Comparison of ENCODE assay signal across 20 cellular contexts in genomic region chr17:50422738-50423137, GRCh38. TPM values are rescaled to one million over a fixed set of nuclear protein-coding genes. Genes with fewer than 3 reads are reported as not detected.
DNase-seq lines count a peak whose midpoint lies in the region; ATAC-seq, FAIRE-seq and TF ChIP-seq lines count a peak whose summit lies in the region.
"Had no signal": no experiment of that assay in that cellular context is flagged by ENCODE, and none has a peak within 500 bp of the region (broad histone marks: within the 10 kb centered on the region; RNA-seq: fewer than 3 reads in every experiment).

No MANE protein-coding gene starts in this region.

- no peak for ATAC-seq in CD4-positive, CD25-positive, alpha-beta regulatory T cell (ENCODE audit: low read depth in 2 of 2)
- ATAC-seq in PC-3 (no peak), K562 (no peak), HG03521 (IDR thresholded peaks at IDR 0.05; ENCODE audit: unreplicated experiment) (no peak)

- H3K9me1 ChIP-seq in K562 (ENCODE audit: control insufficient read depth, insufficient read depth, low read length): no peaks in the 10 kb centered on the region

- H3K4me1 ChIP-seq in A673 (ENCODE audit: insufficient read depth, low read length, poor library complexity, severe bottlenecking) (peaks cover 44% of the 10 kb centered on the region), PC-3 (ENCODE audit: insufficient read depth, low read length) (peaks cover 54% of the 10 kb centered on the region), K562 (replicated peaks in 1 of 2; ENCODE audit: control insufficient read depth in 2 of 2, insufficient read depth in 2 of 2, low read length in 2 of 2) (peaks cover 34% of the 10 kb centered on the region in 2 experiments), esophagus squamous epithelium (peaks cover 21 to 65% (median 24%) of the 10 kb centered on the region in 3 donors)
- H3K4me1 ChIP-seq in CD4-positive, CD25-positive, alpha-beta regulatory T cell (ENCODE audit: control insufficient read depth, insufficient read depth, low read length, poor library complexity, severe bottlenecking): peaks cover 41% of the 10 kb centered on the region

- TF ChIP-seq EP300 in K562 (IDR thresholded peaks at IDR 0.05; ENCODE audit: low read length): no peak

- H3K9ac ChIP-seq in PC-3 (ENCODE audit: low read length): no peak overlapping the region
- H3K9ac ChIP-seq in K562 (ENCODE audit: insufficient read depth in 1 of 2, low read depth in 2 of 2, low read length in 2 of 2): no peak overlapping the region

- intact Hi-C loops in A673 (cut with micrococcal nuclease; ENCODE audit: unreplicated experiment): no loop called here
- intact Hi-C loops in PC-3 (cut with micrococcal nuclease): loop anchor here (5.0 kb wide), 1 partner anchor 35 kb away; no protein-coding TSS in a partner anchor
- intact Hi-C loops in K562 (cut with micrococcal nuclease): no loop called here
- intact Hi-C loops in esophagus squamous epithelium (cut with DNase I): no loop called here

- no TSS peak for BruUV-seq in A673 (replicated peaks; lab: Mats Ljungman, UMichigan)
- BruUV-seq in PC-3 (replicated peaks; lab: Mats Ljungman, UMichigan): no TSS peak
- BruUV-seq in K562 (replicated peaks; lab: Mats Ljungman, UMichigan): no TSS peak

- no peak overlapping the region for H3K4me3 ChIP-seq in A673 (ENCODE audit: low read depth, low read length, poor library complexity, severe bottlenecking)
- H3K4me3 ChIP-seq in CD4-positive, CD25-positive, alpha-beta regulatory T cell (ENCODE audit: low read depth, low read length): no peak overlapping the region
- H3K4me3 ChIP-seq in PC-3 (ENCODE audit: low read length): no peak overlapping the region
- H3K4me3 ChIP-seq in K562: no peak overlapping the region
- no peak overlapping the region for H3K4me3 ChIP-seq in esophagus squamous epithelium
- H3K4me3 ChIP-seq: HAP-1 had no signal

- peaks cover 7 to 51% (median 31%) of the 10 kb centered on the region in 4 donors for H3K4me1 Mint-ChIP-seq in CD4-positive, CD25-positive, alpha-beta regulatory T cell

- H3K36me3 Mint-ChIP-seq in CD4-positive, CD25-positive, alpha-beta regulatory T cell: no peaks in the 10 kb centered on the region
- H3K36me3 Mint-ChIP-seq: CD4-positive, alpha-beta memory T cell had no signal

- TF ChIP-seq CTCF in A673 (conservative IDR thresholded peaks at IDR 0.05; ENCODE audit: low read depth, low read length) (no peak), PC-3 (conservative IDR thresholded peaks at IDR 0.05; ENCODE audit: low read depth, low read length) (no peak), K562 (IDR thresholded peaks at IDR 0.05 in 2 of 3, conservative IDR thresholded peaks at IDR 0.05 in 1 of 3; ENCODE audit: insufficient read depth in 2 of 3, low read depth in 1 of 3, low read length in 3 of 3) (no peak), esophagus squamous epithelium (IDR thresholded peaks at IDR 0.05) (no peak)

- H3K27me3 ChIP-seq in A673 (replicated peaks; ENCODE audit: insufficient read depth, low read depth, low read length, poor library complexity) (no peaks in the 10 kb centered on the region), PC-3 (ENCODE audit: low read length) (no peaks in the 10 kb centered on the region), K562 (ENCODE audit: control insufficient read depth in 2 of 2, insufficient read depth in 2 of 2, low read length in 2 of 2) (no peaks in the 10 kb centered on the region), esophagus squamous epithelium (no peaks in the 10 kb centered on the region)
- H3K27me3 ChIP-seq in CD4-positive, CD25-positive, alpha-beta regulatory T cell (ENCODE audit: control insufficient read depth, insufficient read depth, low read length): no peaks in the 10 kb centered on the region
- H3K27me3 ChIP-seq: BLaER1 treated with 17β-estradiol and CSF1 and Interleukin-3, amounts not matched to agents 10 nM and 100 nM had no signal

- no peak overlapping the region for H2AFZ ChIP-seq in PC-3 (ENCODE audit: low read length)
- 0 out of 2 replicates have a peak overlapping the region, but pooled peaks have one; percentile 20 for H2AFZ ChIP-seq in K562 (ENCODE audit: low read depth, low read length)

- no peaks in the 10 kb centered on the region for H3K36me3 ChIP-seq in A673 (ENCODE audit: insufficient read depth, low read length, poor library complexity, severe bottlenecking)
- H3K36me3 ChIP-seq in CD4-positive, CD25-positive, alpha-beta regulatory T cell (ENCODE audit: control insufficient read depth, insufficient read depth, low read length): no peaks in the 10 kb centered on the region
- no peaks in the 10 kb centered on the region for H3K36me3 ChIP-seq in PC-3 (ENCODE audit: low read depth, low read length)
- H3K36me3 ChIP-seq in K562 (ENCODE audit: control insufficient read depth, insufficient read depth, low read length): no peaks in the 10 kb centered on the region
- no peaks in the 10 kb centered on the region for H3K36me3 ChIP-seq in esophagus squamous epithelium
- H3K36me3 ChIP-seq: BLaER1 treated with 17β-estradiol and CSF1 and Interleukin-3, amounts not matched to agents 10 nM and 100 nM; HAP-1 had no signal

- in situ Hi-C loops in K562 (cut with MboI): no loop called here

- DNase-seq in A673 (ENCODE audit: low spot score) (no peak), PC-3 (no peak), K562 (ENCODE audit: extremely low read depth in 1 of 4, low spot score in 3 of 4) (no peak), AG08396 (ENCODE audit: low spot score) (no peak), esophagus squamous epithelium (lab: John Stamatoyannopoulos, UW) (no peak)
- no peak for DNase-seq in CD4-positive, CD25-positive, alpha-beta regulatory T cell
- DNase-seq: AML-193; CD4-positive, alpha-beta memory T cell; DMS153; DMS79 treated with DMSO at 0.1 percent for 48 hours; GDM1; KG1 had no signal

- no peak for FAIRE-seq in K562 (lab: Jason Lieb, UNC)
- FAIRE-seq: A204.1, D721Med, GM19239, H1 had no signal

- H3K4me2 ChIP-seq in PC-3 (ENCODE audit: low read length) (0 out of 2 replicates have a peak overlapping the region, but pooled peaks have one; percentile 10), K562 (ENCODE audit: insufficient read depth, low read length) (no peak overlapping the region)

- H3K27ac ChIP-seq in A673 (ENCODE audit: low read depth, low read length, poor library complexity, severe bottlenecking) (peak overlapping the region; percentile 70), PC-3 (ENCODE audit: low read length) (no peak overlapping the region), K562 (ENCODE audit: extremely low read depth, low read depth, low read length) (no peak overlapping the region), esophagus squamous epithelium (no peak overlapping the region)
- H3K27ac ChIP-seq in CD4-positive, CD25-positive, alpha-beta regulatory T cell (ENCODE audit: insufficient read depth, low read length, poor library complexity, severe bottlenecking): no peak overlapping the region

- H3K27ac Mint-ChIP-seq in CD4-positive, CD25-positive, alpha-beta regulatory T cell: peak overlapping the region in 2 of 3 donors; percentile 76 to 89

- POLR2A ChIA-PET in A673 (lab: Charles Lee; ENCODE audit: low non-redundant PET): no interaction called here
- POLR2A ChIA-PET in PC-3 (lab: Charles Lee; ENCODE audit: unreplicated experiment): no interaction called here
- POLR2A ChIA-PET in K562 (lab: Yijun Ruan, JAX): interaction anchor here (1.7 kb wide), 1 partner anchor 27 kb away, joined by 5 read pairs; no protein-coding TSS in a partner anchor

- H3K9me2 ChIP-seq in PC-3 (replicated peaks; ENCODE audit: low read length): no peaks in the 10 kb centered on the region

- no peaks in the 10 kb centered on the region for H4K20me1 ChIP-seq in PC-3 (ENCODE audit: low read length)
- no peaks in the 10 kb centered on the region for H4K20me1 ChIP-seq in K562 (replicated peaks; ENCODE audit: control insufficient read depth, insufficient read depth, low read length)
- H4K20me1 ChIP-seq: BLaER1 treated with 17β-estradiol and CSF1 and Interleukin-3, amounts not matched to agents 10 nM and 100 nM had no signal

- TF ChIP-seq POLR2A in K562 (conservative IDR thresholded peaks at IDR 0.05) (no peak), esophagus squamous epithelium (IDR thresholded peaks at IDR 0.05) (no peak)

- H3K27me3 Mint-ChIP-seq in CD4-positive, CD25-positive, alpha-beta regulatory T cell: peaks cover 11% of the 10 kb centered on the region
- H3K27me3 Mint-ChIP-seq: CD4-positive, alpha-beta memory T cell had no signal

- peaks cover 9% of the 10 kb centered on the region for H3F3A ChIP-seq in PC-3 (ENCODE audit: low read length, unreplicated experiment)

- CTCF ChIA-PET in A673 (lab: Charles Lee): interaction anchor here (2.5 kb wide), 1 partner anchor 25 kb away, joined by 6 read pairs; the partner anchor contains the start of gene LRRC59
- CTCF ChIA-PET in PC-3 (lab: Charles Lee): no interaction called here
- CTCF ChIA-PET in K562 (lab: Yijun Ruan, JAX; ENCODE audit: low intra/inter-chr PET ratio): interaction anchor here (0.6 kb wide), 1 partner anchor 283 kb away, joined by 4 read pairs; no protein-coding TSS in a partner anchor

- H3K9me3 Mint-ChIP-seq in CD4-positive, CD25-positive, alpha-beta regulatory T cell: peaks cover 0 to 6% (median 3%) of the 10 kb centered on the region in 7 donors

- H3K9me3 ChIP-seq in A673 (ENCODE audit: low read depth, low read length, poor library complexity, severe bottlenecking) (no peaks in the 10 kb centered on the region), PC-3 (ENCODE audit: low read length) (no peaks in the 10 kb centered on the region), K562 (replicated peaks; ENCODE audit: control insufficient read depth, insufficient read depth, low read depth, low read length) (no peaks in the 10 kb centered on the region), esophagus squamous epithelium (no peaks in the 10 kb centered on the region)
- peaks cover 0 to 2% of the 10 kb centered on the region in 2 experiments for H3K9me3 ChIP-seq in CD4-positive, CD25-positive, alpha-beta regulatory T cell (ENCODE audit: control insufficient read depth in 2 of 2, low read length in 2 of 2)
- H3K9me3 ChIP-seq: HAP-1 had no signal

- H3K79me2 ChIP-seq in PC-3 (ENCODE audit: low read length) (peaks cover 22% of the 10 kb centered on the region), K562 (ENCODE audit: control insufficient read depth, insufficient read depth, low read length) (no peaks in the 10 kb centered on the region)

- no peak overlapping the region for H3K4me3 Mint-ChIP-seq in CD4-positive, CD25-positive, alpha-beta regulatory T cell

- WGBS in K562 (ENCODE audit: insufficient coverage, low coverage, missing lambda C conversion rate): 86% methylated on average over 2 of the region's 2 CpGs
- WGBS in esophagus squamous epithelium, 2 donors: 88 to 98% methylated on average over 2 of the region's 2 CpGs

- no peak for TF ChIP-seq RAD21 in K562 (CRISPR knock-in tag; conservative IDR thresholded peaks at IDR 0.05 in 1 of 2, IDR thresholded peaks at IDR 0.05 in 1 of 2)

RNA-seq across cellular contexts. Expression of gene ACSF2, which starts 3.3 kb away (rescaled TPM):
- total RNA-seq in A673 (2021): 4.1 and 9.2 TPM in 2 replicates
- 22.2 TPM for total RNA-seq in CD4-positive, CD25-positive, alpha-beta regulatory T cell
- polyA plus RNA-seq in CD4-positive, CD25-positive, alpha-beta regulatory T cell: 1 to 10 TPM; 2.7 to 5.5 (median 3.4) TPM
- 69.3 and 72.7 TPM in 2 replicates for total RNA-seq in PC-3 (2014; rRNA removed)
- total RNA-seq in K562 (2011; cell fraction: chromatin; rRNA removed; ENCODE audit: low replicate concordance): 7.3 and 27.3 TPM in 2 replicates
- total RNA-seq in K562 (2011; cell fraction: nucleolus; rRNA removed): 14.8 and 20.1 TPM in 2 replicates
- total RNA-seq in K562 (2011; cell fraction: nucleoplasm; rRNA removed): 10.8 and 12.2 TPM in 2 replicates
- total RNA-seq in K562 (2014; rRNA removed): 3.1 and 5.0 TPM in 2 replicates
- total RNA-seq in K562 (2014; rRNA removed; fragmentation: Illumina TruSeq; extraction: Trizol): 2.3 and 2.9 TPM in 2 replicates
- total RNA-seq in K562 (2015; rRNA removed; fragmentation: Illumina TruSeq; extraction: Trizol): 4.1 and 4.4 TPM in 2 replicates
- total RNA-seq in K562 (2021): 6.1 and 6.2 TPM in 2 replicates
- polyA plus RNA-seq in K562 (2011; rRNA removed): 3.5 and 11.4 TPM in 2 replicates
- polyA plus RNA-seq in K562 (2011; cell fraction: cytosol; rRNA removed): 5.9 and 9.2 TPM in 2 replicates
- 22.4 and 48.3 TPM in 2 replicates for polyA plus RNA-seq in K562 (2011; cell fraction: nucleus; rRNA removed)
- 4.7 and 17.1 TPM in 2 replicates for polyA plus RNA-seq in K562 (2012)
- 3.0 and 5.4 TPM in 2 replicates for polyA plus RNA-seq in K562 (2014; fragmentation: Illumina TruSeq; extraction: Trizol)
- polyA plus RNA-seq in K562 (2014; fragmentation: Nextera tagmentation; extraction: Ambion mirVana): 1 to 10 TPM in 1 of 2 experiments, under 1 TPM in 1; 0.89 to 1.5 TPM
- 4.9 and 7.2 TPM in 2 replicates for polyA plus RNA-seq in K562 (2014; rRNA removed)
- polyA minus RNA-seq in K562 (2011; rRNA and poly(A)+ RNA removed): 6.7 and 8.8 TPM in 2 replicates
- polyA minus RNA-seq in K562 (2011; cell fraction: cytosol; rRNA and poly(A)+ RNA removed): 3.3 and 5.7 TPM in 2 replicates
- polyA minus RNA-seq in K562 (2011; cell fraction: nucleus; rRNA and poly(A)+ RNA removed): 12.0 and 22.5 TPM in 2 replicates
- 10 to 100 TPM in 3 of 4 donors, 1 to 10 TPM in 1; 7.0 to 26.3 (median 19.0) TPM for total RNA-seq in esophagus squamous epithelium

RNA-seq across cellular contexts. Expression of gene LRRC59, which starts 25.4 kb away (rescaled TPM):
- total RNA-seq in A673 (2021): 177 and 178 TPM in 2 replicates
- total RNA-seq in CD4-positive, CD25-positive, alpha-beta regulatory T cell: 49.9 TPM
- polyA plus RNA-seq in CD4-positive, CD25-positive, alpha-beta regulatory T cell: 10 to 100 TPM; 17.2 to 24.0 (median 20.5) TPM
- total RNA-seq in PC-3 (2014; rRNA removed): 324 and 427 TPM in 2 replicates
- 69.1 and 116 TPM in 2 replicates for total RNA-seq in K562 (2011; cell fraction: chromatin; rRNA removed; ENCODE audit: low replicate concordance)
- total RNA-seq in K562 (2011; cell fraction: nucleolus; rRNA removed): 92.4 and 122 TPM in 2 replicates
- 127 and 192 TPM in 2 replicates for total RNA-seq in K562 (2011; cell fraction: nucleoplasm; rRNA removed)
- 187 and 221 TPM in 2 replicates for total RNA-seq in K562 (2014; rRNA removed)
- 154 and 156 TPM in 2 replicates for total RNA-seq in K562 (2014; rRNA removed; fragmentation: Illumina TruSeq; extraction: Trizol)
- total RNA-seq in K562 (2015; rRNA removed; fragmentation: Illumina TruSeq; extraction: Trizol): 187 TPM in 2 replicates
- 223 and 244 TPM in 2 replicates for total RNA-seq in K562 (2021)
- 119 and 158 TPM in 2 replicates for polyA plus RNA-seq in K562 (2011; rRNA removed)
- 85.0 and 92.7 TPM in 2 replicates for polyA plus RNA-seq in K562 (2011; cell fraction: cytosol; rRNA removed)
- 52.0 and 69.3 TPM in 2 replicates for polyA plus RNA-seq in K562 (2011; cell fraction: nucleus; rRNA removed)
- 201 and 212 TPM in 2 replicates for polyA plus RNA-seq in K562 (2012)
- 206 and 214 TPM in 2 replicates for polyA plus RNA-seq in K562 (2014; fragmentation: Illumina TruSeq; extraction: Trizol)
- 10 to 100 TPM; 27.8 to 38.7 TPM for polyA plus RNA-seq in K562 (2014; fragmentation: Nextera tagmentation; extraction: Ambion mirVana)
- 118 and 134 TPM in 2 replicates for polyA plus RNA-seq in K562 (2014; rRNA removed)
- polyA minus RNA-seq in K562 (2011; rRNA and poly(A)+ RNA removed): 198 and 249 TPM in 2 replicates
- polyA minus RNA-seq in K562 (2011; cell fraction: cytosol; rRNA and poly(A)+ RNA removed): 104 and 126 TPM in 2 replicates
- 35.8 and 66.0 TPM in 2 replicates for polyA minus RNA-seq in K562 (2011; cell fraction: nucleus; rRNA and poly(A)+ RNA removed)
- 100 to 1,000 TPM in 1 of 4 donors, 10 to 100 TPM in 3; 63.4 to 136 (median 77.9) TPM for total RNA-seq in esophagus squamous epithelium

RNA-seq across cellular contexts. Expression of gene CHAD, which starts 45.9 kb away (rescaled TPM):
- 0.17 TPM in 1 of 2 replicates, not detected in the other for total RNA-seq in A673 (2021)
- total RNA-seq in CD4-positive, CD25-positive, alpha-beta regulatory T cell: not detected
- polyA plus RNA-seq in CD4-positive, CD25-positive, alpha-beta regulatory T cell: not detected
- not detected in 2 replicates for total RNA-seq in PC-3 (2014; rRNA removed)
- not detected in 2 replicates for total RNA-seq in K562 (2011; cell fraction: chromatin; rRNA removed; ENCODE audit: low replicate concordance)
- total RNA-seq in K562 (2011; cell fraction: nucleolus; rRNA removed): not detected in 2 replicates
- not detected in 2 replicates for total RNA-seq in K562 (2011; cell fraction: nucleoplasm; rRNA removed)
- not detected in 2 replicates for total RNA-seq in K562 (2014; rRNA removed)
- total RNA-seq in K562 (2014; rRNA removed; fragmentation: Illumina TruSeq; extraction: Trizol): not detected in 2 replicates
- not detected in 2 replicates for total RNA-seq in K562 (2015; rRNA removed; fragmentation: Illumina TruSeq; extraction: Trizol)
- not detected in 2 replicates for total RNA-seq in K562 (2021)
- polyA plus RNA-seq in K562 (2011; rRNA removed): not detected in 2 replicates
- polyA plus RNA-seq in K562 (2011; cell fraction: cytosol; rRNA removed): not detected in 2 replicates
- not detected in 2 replicates for polyA plus RNA-seq in K562 (2011; cell fraction: nucleus; rRNA removed)
- polyA plus RNA-seq in K562 (2012): 0.12 and 0.15 TPM in 2 replicates
- not detected in 2 replicates for polyA plus RNA-seq in K562 (2014; fragmentation: Illumina TruSeq; extraction: Trizol)
- polyA plus RNA-seq in K562 (2014; fragmentation: Nextera tagmentation; extraction: Ambion mirVana): not detected
- not detected in 2 replicates for polyA plus RNA-seq in K562 (2014; rRNA removed)
- not detected in 2 replicates for polyA minus RNA-seq in K562 (2011; rRNA and poly(A)+ RNA removed)
- polyA minus RNA-seq in K562 (2011; cell fraction: cytosol; rRNA and poly(A)+ RNA removed): not detected in 2 replicates
- polyA minus RNA-seq in K562 (2011; cell fraction: nucleus; rRNA and poly(A)+ RNA removed): not detected in 2 replicates
- under 1 TPM in 2 of 4 donors, not detected in 2; 0.19 to 0.80 TPM for total RNA-seq in esophagus squamous epithelium
- total RNA-seq: CD4-positive, alpha-beta memory T cell; H1 had no signal
- polyA plus RNA-seq: AG04450 had no signal

RNA-seq across cellular contexts. Expression of gene EME1, which starts 49.7 kb away (rescaled TPM):
- total RNA-seq in A673 (2021) (31.9 and 44.0 TPM in 2 replicates), PC-3 (2014; rRNA removed) (20.0 and 28.0 TPM in 2 replicates), K562 (2014; rRNA removed) (18.8 and 28.0 TPM in 2 replicates), K562 (2014; rRNA removed; fragmentation: Illumina TruSeq; extraction: Trizol) (17.6 and 21.4 TPM in 2 replicates), K562 (2015; rRNA removed; fragmentation: Illumina TruSeq; extraction: Trizol) (16.6 and 17.6 TPM in 2 replicates), K562 (2021) (16.8 and 20.1 TPM in 2 replicates), esophagus squamous epithelium (1 to 10 TPM in 2 of 4 donors, under 1 TPM in 2; 0.57 to 2.7 (median 1.1) TPM)
- 0.81 TPM for total RNA-seq in CD4-positive, CD25-positive, alpha-beta regulatory T cell
- polyA plus RNA-seq in CD4-positive, CD25-positive, alpha-beta regulatory T cell: 1 to 10 TPM in 1 of 4 donors, under 1 TPM in 2, not detected in 1; 0.49 to 1.5 (median 0.59) TPM
- 119 and 126 TPM in 2 replicates for total RNA-seq in K562 (2011; cell fraction: chromatin; rRNA removed; ENCODE audit: low replicate concordance)
- total RNA-seq in K562 (2011; cell fraction: nucleolus; rRNA removed): 73.0 and 74.5 TPM in 2 replicates
- total RNA-seq in K562 (2011; cell fraction: nucleoplasm; rRNA removed): 64.3 and 82.1 TPM in 2 replicates
- polyA plus RNA-seq in K562 (2011; rRNA removed) (44.1 and 61.3 TPM in 2 replicates), K562 (2014; fragmentation: Illumina TruSeq; extraction: Trizol) (20.9 and 24.0 TPM in 2 replicates), K562 (2014; fragmentation: Nextera tagmentation; extraction: Ambion mirVana) (10 to 100 TPM; 14.6 to 27.4 TPM), K562 (2014; rRNA removed) (28.7 TPM in 2 replicates)
- 15.3 and 28.4 TPM in 2 replicates for polyA plus RNA-seq in K562 (2011; cell fraction: cytosol; rRNA removed)
- 254 and 409 TPM in 2 replicates for polyA plus RNA-seq in K562 (2011; cell fraction: nucleus; rRNA removed)
- 42.1 and 48.1 TPM in 2 replicates for polyA plus RNA-seq in K562 (2012)
- 24.1 and 34.7 TPM in 2 replicates for polyA minus RNA-seq in K562 (2011; rRNA and poly(A)+ RNA removed)
- polyA minus RNA-seq in K562 (2011; cell fraction: cytosol; rRNA and poly(A)+ RNA removed): 7.2 and 9.6 TPM in 2 replicates
- polyA minus RNA-seq in K562 (2011; cell fraction: nucleus; rRNA and poly(A)+ RNA removed): 28.1 and 57.5 TPM in 2 replicates

RNA-seq across cellular contexts. Expression of gene MRPL27, which starts 49.8 kb away (rescaled TPM):
- total RNA-seq in A673 (2021) (85.6 and 89.4 TPM in 2 replicates), PC-3 (2014; rRNA removed) (168 and 173 TPM in 2 replicates), K562 (2014; rRNA removed) (99.4 and 102 TPM in 2 replicates), K562 (2014; rRNA removed; fragmentation: Illumina TruSeq; extraction: Trizol) (122 and 142 TPM in 2 replicates), K562 (2015; rRNA removed; fragmentation: Illumina TruSeq; extraction: Trizol) (123 and 127 TPM in 2 replicates), K562 (2021) (96.3 and 98.2 TPM in 2 replicates), esophagus squamous epithelium (10 to 100 TPM; 58.0 to 77.7 (median 74.5) TPM)
- total RNA-seq in CD4-positive, CD25-positive, alpha-beta regulatory T cell: 33.5 TPM
- 10 to 100 TPM; 61.6 to 86.7 (median 80.2) TPM for polyA plus RNA-seq in CD4-positive, CD25-positive, alpha-beta regulatory T cell
- total RNA-seq in K562 (2011; cell fraction: chromatin; rRNA removed; ENCODE audit: low replicate concordance): 59.4 and 90.8 TPM in 2 replicates
- total RNA-seq in K562 (2011; cell fraction: nucleolus; rRNA removed): 82.5 and 90.0 TPM in 2 replicates
- total RNA-seq in K562 (2011; cell fraction: nucleoplasm; rRNA removed): 74.9 and 93.1 TPM in 2 replicates
- polyA plus RNA-seq in K562 (2011; rRNA removed) (127 and 146 TPM in 2 replicates), K562 (2014; fragmentation: Illumina TruSeq; extraction: Trizol) (103 and 105 TPM in 2 replicates), K562 (2014; fragmentation: Nextera tagmentation; extraction: Ambion mirVana) (100 to 1,000 TPM; 388 to 401 TPM), K562 (2014; rRNA removed) (138 and 143 TPM in 2 replicates)
- 138 and 159 TPM in 2 replicates for polyA plus RNA-seq in K562 (2011; cell fraction: cytosol; rRNA removed)
- polyA plus RNA-seq in K562 (2011; cell fraction: nucleus; rRNA removed): 67.4 and 86.4 TPM in 2 replicates
- 72.3 and 119 TPM in 2 replicates for polyA plus RNA-seq in K562 (2012)
- 80.5 and 86.3 TPM in 2 replicates for polyA minus RNA-seq in K562 (2011; rRNA and poly(A)+ RNA removed)
- polyA minus RNA-seq in K562 (2011; cell fraction: cytosol; rRNA and poly(A)+ RNA removed): 18.6 and 40.0 TPM in 2 replicates
- polyA minus RNA-seq in K562 (2011; cell fraction: nucleus; rRNA and poly(A)+ RNA removed): 31.5 and 50.3 TPM in 2 replicates
